In genomic region chr6:152458648-152459047, GRCh38 we compare ENCODE assay signal across 19 cellular contexts.
DNase-seq lines count a peak whose midpoint lies in the region; ATAC-seq and TF ChIP-seq lines count a peak whose summit lies in the region.
"Had no signal": no experiment of that assay in that cellular context is flagged by ENCODE, and none has a peak within 500 bp of the region (broad histone marks: within the 10 kb centered on the region; RNA-seq: fewer than 3 reads in every experiment).

No MANE protein-coding gene starts in this region.

- TF ChIP-seq EP300 in gastroesophageal sphincter (IDR thresholded peaks at IDR 0.05), result no peak

- H2AFZ ChIP-seq in osteoblast (ENCODE audit: low read length), result peak overlapping the region; percentile 27
- H2AFZ ChIP-seq: hepatocyte had no signal

- H3K36me3 ChIP-seq in osteoblast (ENCODE audit: insufficient read depth, low read length), result no peaks in the 10 kb centered on the region
- peaks cover 0 to 23% of the 10 kb centered on the region in 2 donors for H3K36me3 ChIP-seq in gastroesophageal sphincter
- H3K36me3 ChIP-seq: vagina had no signal

- H3K4me2 ChIP-seq in osteoblast (ENCODE audit: insufficient read depth, low read length), result peak overlapping the region; percentile 33
- H3K4me2 ChIP-seq: hepatocyte had no signal

- no peak for ATAC-seq in gastroesophageal sphincter
- ATAC-seq: esophagus mucosa, sciatic nerve had no signal

- no peaks in the 10 kb centered on the region for H3K9me3 ChIP-seq in osteoblast (ENCODE audit: low read depth, low read length)
- no peaks in the 10 kb centered on the region for H3K9me3 ChIP-seq in gastroesophageal sphincter
- H3K9me3 ChIP-seq: neutrophil, vagina had no signal

- no peaks in the 10 kb centered on the region for H3K27me3 ChIP-seq in osteoblast (ENCODE audit: insufficient read depth, low read length)
- no peaks in the 10 kb centered on the region for H3K27me3 ChIP-seq in gastroesophageal sphincter
- H3K27me3 ChIP-seq: hepatocyte, neutrophil, vagina had no signal

- H3K27ac ChIP-seq in osteoblast (ENCODE audit: low read depth, low read length), result peak overlapping the region; percentile 3
- no peak overlapping the region for H3K27ac ChIP-seq in gastroesophageal sphincter
- H3K27ac ChIP-seq: hepatocyte, neutrophil, vagina, VCaP had no signal

- no peak overlapping the region for H3K4me3 ChIP-seq in osteoblast (ENCODE audit: insufficient read depth, low read length)
- no peak overlapping the region for H3K4me3 ChIP-seq in gastroesophageal sphincter
- H3K4me3 ChIP-seq: hepatocyte, vagina had no signal

- no peaks in the 10 kb centered on the region for H4K20me1 ChIP-seq in osteoblast (ENCODE audit: insufficient read depth, low read length)

- H3K79me2 ChIP-seq in osteoblast (ENCODE audit: insufficient read depth, low read length), result no peaks in the 10 kb centered on the region
- H3K79me2 ChIP-seq: hepatocyte had no signal

- peaks cover 21% of the 10 kb centered on the region for H3K4me1 ChIP-seq in osteoblast (ENCODE audit: insufficient read depth, low read length)
- no peaks in the 10 kb centered on the region for H3K4me1 ChIP-seq in gastroesophageal sphincter
- H3K4me1 ChIP-seq: vagina had no signal

- TF ChIP-seq POLR2A in gastroesophageal sphincter (IDR thresholded peaks at IDR 0.05), result no peak

- DNase-seq in DMS53 (lab: John Stamatoyannopoulos, UW), result peak; percentile 80
- peak; percentile 89 for DNase-seq in LHCN-M2 (ENCODE audit: low read depth)
- DNase-seq in dermis blood vessel endothelial cell, result peak; percentile 86
- no peak for DNase-seq in osteoblast (ENCODE audit: insufficient read length, low spot score, missing footprints)
- DNase-seq in SKM-1 (lab: John Stamatoyannopoulos, UW; ENCODE audit: unreplicated experiment), result no peak
- DNase-seq in epidermal melanocyte (ENCODE audit: insufficient read length, low spot score), result no peak
- no peak for DNase-seq in NOMO-1 treated with dmso at 0.1 percent for 144 hours (lab: John Stamatoyannopoulos, UW; ENCODE audit: unreplicated experiment)
- DNase-seq: activated CD4-positive, alpha-beta T cell treated with anti-CD3 and anti-CD28 coated beads, Interleukin-2, amount 50 U/mL, for 48 hours; GOT3; KBM-7; NCI-H1092 treated with DMSO at 0.1 percent for 48 hours; NK-92 treated with Interleukin-12 subunit alpha and Interleukin-12 subunit beta, amount 100 ng/mL, for 24 hours had no signal

- WGBS in gastroesophageal sphincter (ENCODE audit: low coverage in 1 of 2), 2 donors, result 41 to 62% methylated on average over 5 of the region's 5 CpGs

- no peak for TF ChIP-seq CTCF in osteoblast (IDR thresholded peaks at IDR 0.05; ENCODE audit: extremely low read depth, low read depth, low read length)
- TF ChIP-seq CTCF in gastroesophageal sphincter (IDR thresholded peaks at IDR 0.05), result no peak

Comparison
In these comparisons a context has a peak if more than half of its experiments do, and no peak if none do; other contexts are left out.
1. DNase-seq: peak in DMS53 (single experiment), LHCN-M2 (single experiment) and dermis blood vessel endothelial cell (single experiment); none in osteoblast (single experiment), SKM-1 (single experiment), epidermal melanocyte (single experiment) and NOMO-1 treated with dmso at 0.1 percent for 144 hours (single experiment).